In the genomic region with DNA sequence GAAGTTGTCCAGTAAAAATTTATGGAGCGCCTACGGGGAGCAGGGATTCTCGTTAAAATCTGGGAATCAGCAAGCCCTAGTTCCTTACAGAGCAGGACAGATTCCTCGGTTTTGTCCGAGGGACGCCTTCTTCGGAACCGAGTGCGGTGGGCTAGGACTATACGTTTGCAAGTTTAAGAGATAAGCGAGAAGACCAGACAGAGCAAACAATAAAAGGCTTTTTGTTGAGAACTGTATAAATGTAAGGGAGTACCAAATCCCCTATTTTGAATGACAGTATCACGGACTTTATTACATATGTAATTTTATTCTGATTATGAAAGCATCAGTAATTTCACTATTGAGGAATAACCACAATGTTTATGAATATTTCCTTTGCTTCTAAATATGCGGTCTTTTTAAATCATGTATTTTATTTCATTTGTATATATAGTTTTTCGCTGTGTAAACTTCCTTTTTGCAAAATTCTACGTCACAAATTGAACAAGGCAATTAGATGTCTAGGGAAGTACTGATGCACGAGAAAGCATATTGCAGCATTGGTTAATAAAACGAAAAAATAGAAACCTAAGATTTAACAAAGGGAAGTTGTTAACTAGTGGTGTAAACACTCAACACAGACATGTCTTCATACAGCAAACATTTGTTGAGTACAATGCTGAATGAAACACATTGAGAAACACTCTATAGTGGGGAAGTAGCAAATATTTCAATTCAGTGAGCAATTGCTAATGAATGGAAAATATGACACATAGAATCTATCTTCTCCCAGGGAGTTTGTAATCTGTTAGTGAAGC, we compare ENCODE assay signal across 8 cellular contexts. TPM values are rescaled to one million over a fixed set of nuclear protein-coding genes. Genes with fewer than 3 reads are reported as not detected.
DNase-seq lines count a peak whose midpoint lies in the region; ATAC-seq and TF ChIP-seq lines count a peak whose summit lies in the region.

No MANE protein-coding gene starts in this region.

- peak overlapping the region; percentile 85 to 100 (median 99) for H3K9ac ChIP-seq in BLaER1 treated with 17β-estradiol and CSF1 and Interleukin-3, amounts not matched to agents 10 nM and 100 nM

- H3K27me3 ChIP-seq in BLaER1 treated with 17β-estradiol and CSF1 and Interleukin-3, amounts not matched to agents 10 nM and 100 nM = no peaks in the 10 kb centered on the region
- H3K27me3 ChIP-seq in gastroesophageal sphincter = no peaks in the 10 kb centered on the region

- peaks cover under 1 to 10% (median 7%) of the 10 kb centered on the region in 11 experiments; a peak in 18 of 22 replicates for H3K36me3 ChIP-seq in BLaER1 treated with 17β-estradiol and CSF1 and Interleukin-3, amounts not matched to agents 10 nM and 100 nM
- H3K36me3 ChIP-seq in gastroesophageal sphincter = no peaks in the 10 kb centered on the region

- peaks cover 34% of the 10 kb centered on the region for H3K36me3 Mint-ChIP-seq in activated CD4-positive, alpha-beta memory T cell treated with anti-CD3 and anti-CD28 coated beads, Interleukin-2, amount 10 ng/mL, durations not matched to agents 7 days and 5 days (ENCODE audit: low read depth)

- no peak for TF ChIP-seq POLR2A in gastroesophageal sphincter (IDR thresholded peaks at IDR 0.05)

- no peaks in the 10 kb centered on the region for H3K9me3 Mint-ChIP-seq in activated CD4-positive, alpha-beta memory T cell treated with anti-CD3 and anti-CD28 coated beads, Interleukin-2, amount 10 ng/mL, durations not matched to agents 7 days and 5 days

- peak overlapping the region; percentile 74 to 98 (median 94) for H3K4me3 ChIP-seq in BLaER1 treated with 17β-estradiol and CSF1 and Interleukin-3, amounts not matched to agents 10 nM and 100 nM
- H3K4me3 ChIP-seq in HFF-Myc (replicated peaks; ENCODE audit: low read depth, low read length) (peak overlapping the region; percentile 64), gastroesophageal sphincter (peak overlapping the region; percentile 74 to 99)

- H3K27ac Mint-ChIP-seq in activated CD4-positive, alpha-beta memory T cell treated with anti-CD3 and anti-CD28 coated beads, Interleukin-2, amount 10 ng/mL, durations not matched to agents 7 days and 5 days = peak overlapping the region; percentile 92

- TF ChIP-seq EP300 in gastroesophageal sphincter (IDR thresholded peaks at IDR 0.05) = no peak

- in situ Hi-C loops in GM13977 (cut with MboI; ENCODE audit: low pct_unique_long_range_greater_than_20kb, low sequenced_read_pairs, unreplicated experiment) = loop anchor here (25.0 kb wide), 1 partner anchor 296 kb away; no protein-coding TSS in a partner anchor

- H3K27ac ChIP-seq in BLaER1 treated with 17β-estradiol and CSF1 and Interleukin-3, amounts not matched to agents 10 nM and 100 nM = peak overlapping the region; percentile 86 to 100 (median 98)
- peak overlapping the region; percentile 92 to 100 (median 100) for H3K27ac ChIP-seq in gastroesophageal sphincter

- no peaks in the 10 kb centered on the region for H3K9me3 ChIP-seq in BLaER1 treated with 17β-estradiol and CSF1 and Interleukin-3, amounts not matched to agents 10 nM and 100 nM (replicated peaks in 1 of 11)
- H3K9me3 ChIP-seq in gastroesophageal sphincter = no peaks in the 10 kb centered on the region

- TF ChIP-seq CTCF in HFF-Myc (IDR thresholded peaks at IDR 0.05; ENCODE audit: low read depth, low read length, missing control alignments) = no peak
- no peak for TF ChIP-seq CTCF in gastroesophageal sphincter (IDR thresholded peaks at IDR 0.05)
- TF ChIP-seq CTCF in GM13977 (IDR thresholded peaks at IDR 0.05; ENCODE audit: extremely low read depth, insufficient read depth, missing control alignments) = no peak

- ATAC-seq in gastroesophageal sphincter (no peak), sciatic nerve (peak; percentile 1), HG03108 (IDR thresholded peaks at IDR 0.05; ENCODE audit: unreplicated experiment) (no peak)

- CTCF ChIA-PET in activated CD4-positive, alpha-beta memory T cell treated with anti-CD3 and anti-CD28 coated beads, Interleukin-2, amount 10 ng/mL, durations not matched to agents 7 days and 5 days (lab: Charles Lee) = interaction anchor here (0.6 to 3.5 kb wide), 24 partner anchors 8 to 301 kb away, joined by 3 to 35 read pairs (median 4); partner anchors contain the start of gene NAXD

- POLR2A ChIA-PET in activated CD4-positive, alpha-beta memory T cell treated with anti-CD3 and anti-CD28 coated beads, Interleukin-2, amount 10 ng/mL, durations not matched to agents 7 days and 5 days (lab: Charles Lee) = interaction anchor here (0.8 to 3.9 kb wide), 17 partner anchors 11 to 246 kb away, joined by 3 to 33 read pairs (median 3); no protein-coding TSS in a partner anchor

- WGBS in gastroesophageal sphincter (ENCODE audit: low coverage in 1 of 2), 2 donors = 7 to 9% methylated on average over 16 of the region's 17 CpGs

- H3K4me2 ChIP-seq in BLaER1 treated with 17β-estradiol and CSF1 and Interleukin-3, amounts not matched to agents 10 nM and 100 nM = peak overlapping the region; percentile 70 to 96 (median 86)

- peaks cover 48% of the 10 kb centered on the region for H3K4me1 Mint-ChIP-seq in activated CD4-positive, alpha-beta memory T cell treated with anti-CD3 and anti-CD28 coated beads, Interleukin-2, amount 10 ng/mL, durations not matched to agents 7 days and 5 days

- intact Hi-C loops in sciatic nerve (cut with DNase I) = no loop called here

- H3K4me1 ChIP-seq in BLaER1 treated with 17β-estradiol and CSF1 and Interleukin-3, amounts not matched to agents 10 nM and 100 nM = peaks cover 27 to 54% (median 47%) of the 10 kb centered on the region in 10 experiments
- peaks cover 0 to 39% (median 22%) of the 10 kb centered on the region in 3 donors for H3K4me1 ChIP-seq in gastroesophageal sphincter

- H3K4me3 Mint-ChIP-seq in activated CD4-positive, alpha-beta memory T cell treated with anti-CD3 and anti-CD28 coated beads, Interleukin-2, amount 10 ng/mL, durations not matched to agents 7 days and 5 days = peak overlapping the region; percentile 89

- DNase-seq in HFF-Myc (ENCODE audit: extremely low read depth, low read depth) (no peak), sciatic nerve (ENCODE audit: low spot score) (no peak), NCI-H2227 treated with DMSO at 0.1 percent for 48 hours (lab: John Stamatoyannopoulos, UW) (no peak), GM13977 (ENCODE audit: low spot score) (no peak)
- no peak for DNase-seq in activated CD4-positive, alpha-beta memory T cell treated with anti-CD3 and anti-CD28 coated beads, Interleukin-2, amount 10 ng/mL, durations not matched to agents 7 days and 5 days

- peaks cover 30 to 32% (median 32%) of the 10 kb centered on the region in 11 experiments for H4K20me1 ChIP-seq in BLaER1 treated with 17β-estradiol and CSF1 and Interleukin-3, amounts not matched to agents 10 nM and 100 nM

- H3K27me3 Mint-ChIP-seq in activated CD4-positive, alpha-beta memory T cell treated with anti-CD3 and anti-CD28 coated beads, Interleukin-2, amount 10 ng/mL, durations not matched to agents 7 days and 5 days = peaks cover 1% of the 10 kb centered on the region

RNA-seq across cellular contexts. Expression of gene ANKRD10, which starts 1.2 kb away (rescaled TPM):
- 100 to 1,000 TPM; 127 to 129 TPM for total RNA-seq in activated CD4-positive, alpha-beta memory T cell treated with anti-CD3 and anti-CD28 coated beads, Interleukin-2, amount 10 ng/mL, durations not matched to agents 7 days and 5 days
- 100 to 1,000 TPM in 3 of 4 donors, 10 to 100 TPM in 1; 97.8 to 189 (median 114) TPM for total RNA-seq in gastroesophageal sphincter
- 254 TPM for total RNA-seq in sciatic nerve
